22 cellular contexts compared by ENCODE assay signal in the genomic region with DNA sequence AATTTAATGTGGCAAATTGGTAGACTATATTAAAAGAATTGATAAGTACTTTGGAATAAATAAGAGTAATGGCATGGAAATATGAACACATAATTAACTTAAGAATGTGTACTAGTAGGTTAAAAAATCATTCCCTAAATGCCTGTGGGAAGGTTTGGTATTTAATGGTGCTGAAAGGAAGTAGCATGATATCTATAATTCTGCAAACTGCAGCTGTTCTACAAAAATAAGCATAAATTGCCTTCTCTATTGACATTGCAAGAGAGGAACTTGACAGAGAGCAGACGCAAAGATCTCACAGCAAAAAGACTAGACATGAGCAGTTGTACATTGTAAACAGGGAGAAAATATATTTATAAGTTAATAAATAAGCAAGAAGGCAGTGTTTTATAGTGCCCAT.
"Had no signal": no experiment of that assay in that cellular context is flagged by ENCODE, and none has a peak within 500 bp of the region (broad histone marks: within the 10 kb centered on the region; RNA-seq: fewer than 3 reads in every experiment).

No MANE protein-coding gene starts in this region.

- H3K36me3 ChIP-seq: colonic mucosa, gastroesophageal sphincter, heart right ventricle, stomach, upper lobe of left lung had no signal

- ATAC-seq: activated CD8-positive, alpha-beta T cell treated with anti-CD3 and anti-CD28 coated beads, Interleukin-2, amount 10 ng/mL, durations not matched to agents 7 days and 5 days; activated T-cell treated with anti-CD3 and anti-CD28 coated beads, Interleukin-2, amount 50 U/mL, for 4 hours; gastroesophageal sphincter; heart right ventricle; left ventricle myocardium superior; mucosa of descending colon; right cardiac atrium; stimulated activated effector memory CD8-positive, alpha-beta T cell treated with anti-CD3 and anti-CD28 coated beads, Interleukin-12 subunit alpha, Interleukin-12 subunit beta, amount 100 ng/mL, for 72 hours; T-cell had no signal

- H3K4me3 ChIP-seq: colonic mucosa, gastroesophageal sphincter, heart right ventricle, mucosa of descending colon, skin epidermis, stomach, upper lobe of left lung had no signal

- H3K27ac ChIP-seq: colonic mucosa, gastroesophageal sphincter, heart right ventricle, skin epidermis, stomach, upper lobe of left lung had no signal

- H3K9me3 ChIP-seq: colonic mucosa, gastroesophageal sphincter, mucosa of descending colon, stomach, upper lobe of left lung had no signal

- H3K4me1 ChIP-seq: colonic mucosa, gastroesophageal sphincter, heart right ventricle, stomach, upper lobe of left lung had no signal

- DNase-seq: activated CD4-positive, alpha-beta T cell treated with anti-CD3 and anti-CD28 coated beads, Interleukin-2, amount 10 ng/mL, durations not matched to agents 24 days and 14 days; activated CD4-positive, CD25-positive, alpha-beta regulatory T cell; activated CD8-positive, alpha-beta memory T cell treated with anti-CD3 and anti-CD28 coated beads, Interleukin-2, amount 50 U/mL, for 4 hours; activated CD8-positive, alpha-beta T cell treated with anti-CD3 and anti-CD28 coated beads, Interleukin-2, amount 10 ng/mL, durations not matched to agents 7 days and 5 days; activated effector memory CD4-positive, alpha-beta T cell treated with Interleukin-2 at 50 U/mL for 16 hours; activated naive CD4-positive, alpha-beta T cell treated with anti-CD3 and anti-CD28 coated beads, Interleukin-2, amount 10 ng/mL, durations not matched to agents 7 days and 5 days; activated T-cell treated with anti-CD3 and anti-CD28 coated beads, Interleukin-2, amount 50 U/mL, for 4 hours; central memory CD4-positive, alpha-beta T cell; colonic mucosa; heart right ventricle; left ventricle myocardium superior; mucosa of descending colon; naive B cell; right cardiac atrium; stimulated activated CD4-positive, alpha-beta T cell treated with anti-CD3 and anti-CD28 coated beads, Interleukin-15, amount 100 ng/mL, for 24 hours; stimulated activated CD4-positive, alpha-beta T cell treated with anti-CD3 and anti-CD28 coated beads, Interleukin-4, amount 100 ng/mL, for 1 hour; stomach; T-cell; upper lobe of left lung had no signal

- H3K27me3 ChIP-seq: colonic mucosa, gastroesophageal sphincter, heart right ventricle, stomach, upper lobe of left lung had no signal
